In genomic region chr15:31302778-31303433, GRCh38 we compare ENCODE assay signal across 10 cellular contexts. TPM values are rescaled to one million over a fixed set of nuclear protein-coding genes. Genes with fewer than 3 reads are reported as not detected.
DNase-seq lines count a peak whose midpoint lies in the region; ATAC-seq and TF ChIP-seq lines count a peak whose summit lies in the region.
"Had no signal": no experiment of that assay in that cellular context is flagged by ENCODE, and none has a peak within 500 bp of the region (broad histone marks: within the 10 kb centered on the region; RNA-seq: fewer than 3 reads in every experiment).

No MANE protein-coding gene starts in this region.

- POLR2A ChIA-PET in CD4-positive, alpha-beta memory T cell (lab: Charles Lee; ENCODE audit: partially characterized antibody), result interaction anchor here (0.7 to 1.6 kb wide), 4 partner anchors 11 to 87 kb away, joined by 3 to 8 read pairs (median 6); partner anchors contain the start of gene KLF13
- POLR2A ChIA-PET in activated CD8-positive, alpha-beta T cell treated with anti-CD3 and anti-CD28 coated beads, Interleukin-2, amount 10 ng/mL, durations not matched to agents 7 days and 5 days (lab: Charles Lee), result interaction anchor here (0.7 kb wide), 1 partner anchor 54 kb away, joined by 3 read pairs; no protein-coding TSS in a partner anchor

- H3K27ac ChIP-seq in CD4-positive, alpha-beta memory T cell (ENCODE audit: low read depth, low read length), result no peak overlapping the region

- no peaks in the 10 kb centered on the region for H3K9me3 ChIP-seq in CD4-positive, alpha-beta memory T cell (ENCODE audit: control insufficient read depth in 1 of 2, low read length in 2 of 2)
- H3K9me3 ChIP-seq in mucosa of stomach (ENCODE audit: control insufficient read depth, low read length), result no peaks in the 10 kb centered on the region

- CTCF ChIA-PET in CD4-positive, alpha-beta memory T cell (lab: Charles Lee; ENCODE audit: partially characterized antibody), result interaction anchor here (0.7 to 1.8 kb wide), 10 partner anchors 9 to 188 kb away, joined by 3 to 9 read pairs (median 4); no protein-coding TSS in a partner anchor
- CTCF ChIA-PET in activated CD8-positive, alpha-beta T cell treated with anti-CD3 and anti-CD28 coated beads, Interleukin-2, amount 10 ng/mL, durations not matched to agents 7 days and 5 days (lab: Charles Lee), result interaction anchor here (0.6 to 1.4 kb wide), 11 partner anchors 11 to 186 kb away, joined by 3 to 7 read pairs (median 4); no protein-coding TSS in a partner anchor

- peak; percentile 24 for ATAC-seq in activated CD8-positive, alpha-beta T cell treated with anti-CD3 and anti-CD28 coated beads, Interleukin-2, amount 10 ng/mL, durations not matched to agents 7 days and 5 days
- ATAC-seq in HG03025 (IDR thresholded peaks at IDR 0.05; ENCODE audit: low FRiP score, unreplicated experiment) (no peak), GM21367 (IDR thresholded peaks at IDR 0.05; ENCODE audit: unreplicated experiment) (no peak)

- no peak overlapping the region for H3K4me3 ChIP-seq in CD4-positive, alpha-beta memory T cell (ENCODE audit: low read length in 2 of 2)
- no peak overlapping the region for H3K4me3 ChIP-seq in mucosa of stomach (ENCODE audit: low read length)

- H3K36me3 ChIP-seq in CD4-positive, alpha-beta memory T cell (ENCODE audit: insufficient read depth, low read length), result no peaks in the 10 kb centered on the region
- no peaks in the 10 kb centered on the region for H3K36me3 ChIP-seq in mucosa of stomach (ENCODE audit: control insufficient read depth, insufficient read depth, low read length)

- peaks cover 0 to 7% of the 10 kb centered on the region in 2 donors for H3K27me3 Mint-ChIP-seq in CD4-positive, alpha-beta memory T cell
- peaks cover 6% of the 10 kb centered on the region for H3K27me3 Mint-ChIP-seq in activated CD8-positive, alpha-beta T cell treated with anti-CD3 and anti-CD28 coated beads, Interleukin-2, amount 10 ng/mL, durations not matched to agents 7 days and 5 days (ENCODE audit: low read depth)
- H3K27me3 Mint-ChIP-seq in progenitor cell of endocrine pancreas, result peaks cover 32% of the 10 kb centered on the region
- H3K27me3 Mint-ChIP-seq: stimulated activated naive B cell treated with anti-CD40 and anti-IgM and Interleukin-4, amounts not matched to agents 10 μg/mL and 1 μg/mL and 100 μg/mL, for 72 hours had no signal

- H3K9me3 Mint-ChIP-seq in CD4-positive, alpha-beta memory T cell, result no peaks in the 10 kb centered on the region
- no peaks in the 10 kb centered on the region for H3K9me3 Mint-ChIP-seq in activated CD8-positive, alpha-beta T cell treated with anti-CD3 and anti-CD28 coated beads, Interleukin-2, amount 10 ng/mL, durations not matched to agents 7 days and 5 days (ENCODE audit: insufficient read depth)
- no peaks in the 10 kb centered on the region for H3K9me3 Mint-ChIP-seq in progenitor cell of endocrine pancreas (ENCODE audit: low read depth)
- H3K9me3 Mint-ChIP-seq: stimulated activated naive B cell treated with anti-CD40 and anti-IgM and Interleukin-4, amounts not matched to agents 10 μg/mL and 1 μg/mL and 100 μg/mL, for 72 hours had no signal

- intact Hi-C loops in CD4-positive, alpha-beta memory T cell (cut with micrococcal nuclease), result loop anchor here (1.0 kb wide), 1 partner anchor 185 kb away; no protein-coding TSS in a partner anchor

- H3K4me1 Mint-ChIP-seq in CD4-positive, alpha-beta memory T cell, result peaks cover 17 to 39% (median 27%) of the 10 kb centered on the region in 4 donors
- peaks cover 26% of the 10 kb centered on the region for H3K4me1 Mint-ChIP-seq in activated CD8-positive, alpha-beta T cell treated with anti-CD3 and anti-CD28 coated beads, Interleukin-2, amount 10 ng/mL, durations not matched to agents 7 days and 5 days (ENCODE audit: low read depth)
- peaks cover 7% of the 10 kb centered on the region for H3K4me1 Mint-ChIP-seq in progenitor cell of endocrine pancreas (ENCODE audit: low read depth)

- no peaks in the 10 kb centered on the region for H3K36me3 Mint-ChIP-seq in CD4-positive, alpha-beta memory T cell
- no peaks in the 10 kb centered on the region for H3K36me3 Mint-ChIP-seq in activated CD8-positive, alpha-beta T cell treated with anti-CD3 and anti-CD28 coated beads, Interleukin-2, amount 10 ng/mL, durations not matched to agents 7 days and 5 days (ENCODE audit: low read depth)
- H3K36me3 Mint-ChIP-seq in progenitor cell of endocrine pancreas (ENCODE audit: insufficient read depth), result no peaks in the 10 kb centered on the region
- H3K36me3 Mint-ChIP-seq: stimulated activated naive B cell treated with anti-CD40 and anti-IgM and Interleukin-4, amounts not matched to agents 10 μg/mL and 1 μg/mL and 100 μg/mL, for 72 hours had no signal

- peak overlapping the region; percentile 35 for H3K9ac ChIP-seq in mucosa of stomach (ENCODE audit: low read length)

- H3K27ac Mint-ChIP-seq in CD4-positive, alpha-beta memory T cell, result peak overlapping the region in 4 of 7 donors; percentile 23 to 36 (median 36)
- peak overlapping the region; percentile 18 for H3K27ac Mint-ChIP-seq in activated CD8-positive, alpha-beta T cell treated with anti-CD3 and anti-CD28 coated beads, Interleukin-2, amount 10 ng/mL, durations not matched to agents 7 days and 5 days
- no peak overlapping the region for H3K27ac Mint-ChIP-seq in progenitor cell of endocrine pancreas
- H3K27ac Mint-ChIP-seq: stimulated activated naive B cell treated with anti-CD40 and anti-IgM and Interleukin-4, amounts not matched to agents 10 μg/mL and 1 μg/mL and 100 μg/mL, for 72 hours had no signal

- peaks cover 16% of the 10 kb centered on the region for H3K4me1 ChIP-seq in CD4-positive, alpha-beta memory T cell (ENCODE audit: insufficient read depth, low read length)
- H3K4me1 ChIP-seq in mucosa of stomach (ENCODE audit: control insufficient read depth, insufficient read depth, low read length), result peaks cover 82% of the 10 kb centered on the region

- no peak overlapping the region for H3K4me3 Mint-ChIP-seq in CD4-positive, alpha-beta memory T cell
- no peak overlapping the region for H3K4me3 Mint-ChIP-seq in activated CD8-positive, alpha-beta T cell treated with anti-CD3 and anti-CD28 coated beads, Interleukin-2, amount 10 ng/mL, durations not matched to agents 7 days and 5 days
- H3K4me3 Mint-ChIP-seq in progenitor cell of endocrine pancreas (ENCODE audit: low read depth), result no peak overlapping the region
- H3K4me3 Mint-ChIP-seq: stimulated activated naive B cell treated with anti-CD40 and anti-IgM and Interleukin-4, amounts not matched to agents 10 μg/mL and 1 μg/mL and 100 μg/mL, for 72 hours had no signal

- peak in 1 of 5 donors; percentile 16 for DNase-seq in CD4-positive, alpha-beta memory T cell
- DNase-seq in GM13977 (ENCODE audit: low spot score) (peak; percentile 76), progenitor cell of endocrine pancreas (ENCODE audit: low spot score, unreplicated experiment) (no peak), NCI-H1092 (lab: John Stamatoyannopoulos, UW) (no peak)
- DNase-seq in activated CD8-positive, alpha-beta T cell treated with anti-CD3 and anti-CD28 coated beads, Interleukin-2, amount 10 ng/mL, durations not matched to agents 7 days and 5 days, result peak; percentile 21
- DNase-seq: NCI-H2171; stimulated activated naive B cell treated with anti-CD40 and anti-IgM and Interleukin-4, amounts not matched to agents 10 μg/mL and 1 μg/mL and 100 μg/mL, for 72 hours had no signal

- in situ Hi-C loops in GM13977 (cut with MboI; ENCODE audit: low pct_unique_long_range_greater_than_20kb, low sequenced_read_pairs, unreplicated experiment), result no loop called here

- TF ChIP-seq CTCF in GM13977 (IDR thresholded peaks at IDR 0.05; ENCODE audit: extremely low read depth, insufficient read depth, missing control alignments) (peak; percentile 49), progenitor cell of endocrine pancreas (IDR thresholded peaks at IDR 0.05; ENCODE audit: unreplicated experiment) (no peak)

- H3K27me3 ChIP-seq in CD4-positive, alpha-beta memory T cell (ENCODE audit: insufficient read depth, low read length), result no peaks in the 10 kb centered on the region
- peaks cover 4% of the 10 kb centered on the region for H3K27me3 ChIP-seq in mucosa of stomach (ENCODE audit: control insufficient read depth, insufficient read depth, low read length)

RNA-seq across cellular contexts. Expression of gene KLF13, which starts 23.7 kb away (rescaled TPM):
- total RNA-seq in CD4-positive, alpha-beta memory T cell, result 100 to 1,000 TPM; 197 to 202 TPM
- polyA plus RNA-seq in CD4-positive, alpha-beta memory T cell, result 10 to 100 TPM; 22.0 to 82.2 TPM
- 100 to 1,000 TPM; 214 to 215 TPM for total RNA-seq in activated CD8-positive, alpha-beta T cell treated with anti-CD3 and anti-CD28 coated beads, Interleukin-2, amount 10 ng/mL, durations not matched to agents 7 days and 5 days
- total RNA-seq in progenitor cell of endocrine pancreas, result 26.9 and 34.0 TPM in 2 replicates

Comparison
In these comparisons a context has a peak if more than half of its experiments do, and no peak if none do; other contexts are left out.
1. DNase-seq: peak in GM13977 (single experiment) and activated CD8-positive, alpha-beta T cell treated with anti-CD3 and anti-CD28 coated beads, Interleukin-2, amount 10 ng/mL, durations not matched to agents 7 days and 5 days (single experiment); none in progenitor cell of endocrine pancreas (single experiment) and NCI-H1092 (single experiment).